In the genomic region with DNA sequence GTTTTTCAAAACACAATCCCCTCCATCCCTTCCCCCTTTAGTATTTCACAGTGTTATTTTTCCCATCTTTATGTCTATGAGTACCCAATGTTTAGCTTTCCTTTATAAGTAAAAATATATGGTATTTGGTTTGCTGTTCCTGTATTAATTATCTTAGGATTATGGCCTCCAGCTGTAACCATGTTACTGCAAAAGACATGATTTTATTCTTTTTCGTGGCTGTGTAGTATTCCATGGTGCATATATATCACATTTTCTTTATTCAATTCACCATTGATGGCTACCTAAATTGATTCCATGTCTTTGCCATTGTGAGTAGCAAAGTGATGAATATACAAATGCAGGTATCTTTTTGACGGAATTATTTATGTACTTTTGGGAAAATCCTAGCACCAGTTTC, we compare ENCODE assay signal across 33 cellular contexts.
"Had no signal": no experiment of that assay in that cellular context is flagged by ENCODE, and none has a peak within 500 bp of the region (broad histone marks: within the 10 kb centered on the region; RNA-seq: fewer than 3 reads in every experiment).

No MANE protein-coding gene starts in this region.

- H3K4me3 ChIP-seq: adrenal gland, ascending aorta, body of pancreas, breast epithelium, cardiac muscle cell had no signal

- H3K27ac ChIP-seq: adrenal gland, ascending aorta, body of pancreas, brain microvascular endothelial cell, breast epithelium, cardiac muscle cell had no signal

- H3K36me3 ChIP-seq: adrenal gland, ascending aorta, brain microvascular endothelial cell, breast epithelium, cardiac muscle cell had no signal

- ATAC-seq: activated naive CD4-positive, alpha-beta T cell treated with anti-CD3 and anti-CD28 coated beads, Interleukin-2, amount 50 U/mL, for 72 hours; activated naive CD8-positive, alpha-beta T cell treated with anti-CD3 and anti-CD28 coated beads, Interleukin-2, amount 50 U/mL, for 24 hours; activated T-cell treated with anti-CD3 and anti-CD28 coated beads, Interleukin-2, amount 50 U/mL, for 4 hours; activated T-cell treated with anti-CD3 and anti-CD28 coated beads, Interleukin-2, amount 50 U/mL, for 72 hours; activated T-helper 17 cell treated with anti-CD3 and anti-CD28 coated beads, Interleukin-2, amount 50 U/mL, for 72 hours; body of pancreas had no signal

- H3K27me3 ChIP-seq: adrenal gland, ascending aorta, body of pancreas, brain microvascular endothelial cell, breast epithelium, cardiac muscle cell had no signal

- H3K9me3 ChIP-seq: adrenal gland, ascending aorta, body of pancreas had no signal

- DNase-seq: activated effector memory CD4-positive, alpha-beta T cell treated with anti-CD3 and anti-CD28 coated beads, Interleukin-2, amount 50 U/mL, for 16 hours; activated effector memory CD4-positive, alpha-beta T cell treated with Interleukin-2 at 50 U/mL for 16 hours; activated gamma-delta T cell; activated gamma-delta T cell treated with Interleukin-2 at 50 U/mL for 16 hours; activated naive CD4-positive, alpha-beta T cell; activated naive CD4-positive, alpha-beta T cell treated with anti-CD3 and anti-CD28 coated beads for 36 hours; activated naive CD4-positive, alpha-beta T cell treated with anti-CD3 and anti-CD28 coated beads, Interleukin-2, amount 10 ng/mL, durations not matched to agents 7 days and 5 days; activated naive CD4-positive, alpha-beta T cell treated with anti-CD3 and anti-CD28 coated beads, Interleukin-2, amount 50 U/mL, for 16 hours; activated naive CD4-positive, alpha-beta T cell treated with Interleukin-2 at 50 U/mL for 16 hours; activated naive CD8-positive, alpha-beta T cell treated with anti-CD3 and anti-CD28 coated beads for 36 hours; activated naive CD8-positive, alpha-beta T cell treated with anti-CD3 and anti-CD28 coated beads, Interleukin-2, amount 10 ng/mL, durations not matched to agents 7 days and 5 days; activated naive CD8-positive, alpha-beta T cell treated with anti-CD3 and anti-CD28 coated beads, Interleukin-2, amount 50 U/mL, for 24 hours; activated T-cell treated with anti-CD3 and anti-CD28 coated beads, Interleukin-2, amount 50 U/mL, for 24 hours; activated T-cell treated with anti-CD3 and anti-CD28 coated beads, Interleukin-2, amount 50 U/mL, for 4 hours; activated T-cell treated with anti-CD3 and anti-CD28 coated beads, Interleukin-2, amount 50 U/mL, for 48 hours; activated T-cell treated with anti-CD3 and anti-CD28 coated beads, Interleukin-2, amount 50 U/mL, for 72 hours; adrenal gland; amniotic stem cell; amygdala; anterior cingulate cortex; aorta; body of pancreas; brain microvascular endothelial cell; caudate nucleus; central memory CD4-positive, alpha-beta T cell; cerebellar nuclear complex had no signal

- FAIRE-seq: astrocyte, bronchial epithelial cell had no signal

- H3K4me1 ChIP-seq: adrenal gland, ascending aorta, body of pancreas, breast epithelium had no signal
